In the genomic region with DNA sequence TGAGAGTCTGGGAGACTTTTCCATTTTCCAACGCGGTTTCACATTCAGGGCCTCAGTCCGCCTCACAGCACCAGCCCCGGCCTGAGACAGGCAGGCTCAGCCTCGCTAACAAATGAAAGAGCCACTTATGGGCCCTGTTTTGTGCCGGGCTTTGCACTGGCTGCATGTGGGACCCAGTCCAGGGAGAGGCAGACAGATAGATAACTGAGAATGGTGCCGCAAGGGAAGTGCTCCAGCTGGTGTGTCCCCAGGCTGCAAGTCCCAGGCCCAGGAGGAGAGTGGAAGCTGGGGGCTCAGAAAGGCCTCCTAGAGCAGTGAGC, we compare ENCODE assay signal across 15 cellular contexts. TPM values are rescaled to one million over a fixed set of nuclear protein-coding genes. Genes with fewer than 3 reads are reported as not detected.
DNase-seq lines count a peak whose midpoint lies in the region; ATAC-seq and TF ChIP-seq lines count a peak whose summit lies in the region.
"Had no signal": no experiment of that assay in that cellular context is flagged by ENCODE, and none has a peak within 500 bp of the region (broad histone marks: within the 10 kb centered on the region; RNA-seq: fewer than 3 reads in every experiment).

No MANE protein-coding gene starts in this region.

- peak overlapping the region in 3 of 5 experiments; percentile 33 to 53 (median 44) for H3K27ac Mint-ChIP-seq in brain
- H3K27ac Mint-ChIP-seq in progenitor cell of endocrine pancreas: no peak overlapping the region
- H3K27ac Mint-ChIP-seq: activated CD4-positive, alpha-beta T cell treated with anti-CD3 and anti-CD28 coated beads, Interleukin-2, amount 10 ng/mL, durations not matched to agents 24 days and 14 days; activated naive CD8-positive, alpha-beta T cell treated with anti-CD3 and anti-CD28 coated beads, Interleukin-2, amount 50 U/mL, for 24 hours had no signal

- intact Hi-C loops in left ventricle myocardium superior (cut with micrococcal nuclease): no loop called here

- no peaks in the 10 kb centered on the region for H3K36me3 Mint-ChIP-seq in brain
- no peaks in the 10 kb centered on the region for H3K36me3 Mint-ChIP-seq in progenitor cell of endocrine pancreas (ENCODE audit: insufficient read depth)

- H3K9me3 Mint-ChIP-seq in brain: peaks cover 0 to 5% (median 0%) of the 10 kb centered on the region in 5 experiments
- no peaks in the 10 kb centered on the region for H3K9me3 Mint-ChIP-seq in progenitor cell of endocrine pancreas (ENCODE audit: low read depth)
- H3K9me3 Mint-ChIP-seq: activated CD4-positive, alpha-beta T cell treated with anti-CD3 and anti-CD28 coated beads, Interleukin-2, amount 10 ng/mL, durations not matched to agents 24 days and 14 days; activated naive CD8-positive, alpha-beta T cell treated with anti-CD3 and anti-CD28 coated beads, Interleukin-2, amount 50 U/mL, for 24 hours had no signal

- peaks cover 3% of the 10 kb centered on the region for H3K27me3 Mint-ChIP-seq in brain
- H3K27me3 Mint-ChIP-seq in progenitor cell of endocrine pancreas: no peaks in the 10 kb centered on the region
- H3K27me3 Mint-ChIP-seq: activated naive CD8-positive, alpha-beta T cell treated with anti-CD3 and anti-CD28 coated beads, Interleukin-2, amount 50 U/mL, for 24 hours had no signal

- DNase-seq in ELF-1 (ENCODE audit: low read depth, low spot score) (peak; percentile 11), left ventricle myocardium superior (peak; percentile 34), progenitor cell of endocrine pancreas (ENCODE audit: low spot score, unreplicated experiment) (peak; percentile 6), NCI-H128 (lab: John Stamatoyannopoulos, UW; ENCODE audit: unreplicated experiment) (no peak), COLO668 (lab: John Stamatoyannopoulos, UW; ENCODE audit: unreplicated experiment) (no peak), NCI-H2081 treated with DMSO at 0.1 percent for 48 hours (lab: John Stamatoyannopoulos, UW) (no peak)
- DNase-seq: activated CD4-positive, alpha-beta T cell treated with anti-CD3 and anti-CD28 coated beads, Interleukin-2, amount 10 ng/mL, durations not matched to agents 24 days and 14 days; activated naive CD8-positive, alpha-beta T cell treated with anti-CD3 and anti-CD28 coated beads, Interleukin-2, amount 50 U/mL, for 24 hours; MM.1S; NK-92 treated with Interleukin-12 subunit alpha and Interleukin-12 subunit beta, amount 100 ng/mL, for 24 hours had no signal

- H3K4me3 Mint-ChIP-seq in brain: no peak overlapping the region
- no peak overlapping the region for H3K4me3 Mint-ChIP-seq in progenitor cell of endocrine pancreas (ENCODE audit: low read depth)
- H3K4me3 Mint-ChIP-seq: activated CD4-positive, alpha-beta T cell treated with anti-CD3 and anti-CD28 coated beads, Interleukin-2, amount 10 ng/mL, durations not matched to agents 24 days and 14 days; activated naive CD8-positive, alpha-beta T cell treated with anti-CD3 and anti-CD28 coated beads, Interleukin-2, amount 50 U/mL, for 24 hours had no signal

- H3K4me1 Mint-ChIP-seq in brain: peaks cover 21% of the 10 kb centered on the region
- peaks cover 6% of the 10 kb centered on the region for H3K4me1 Mint-ChIP-seq in progenitor cell of endocrine pancreas (ENCODE audit: low read depth)
- H3K4me1 Mint-ChIP-seq: activated naive CD8-positive, alpha-beta T cell treated with anti-CD3 and anti-CD28 coated beads, Interleukin-2, amount 50 U/mL, for 24 hours had no signal

- no peak for TF ChIP-seq CTCF in brain (conservative IDR thresholded peaks at IDR 0.05)
- TF ChIP-seq CTCF in progenitor cell of endocrine pancreas (IDR thresholded peaks at IDR 0.05; ENCODE audit: unreplicated experiment): no peak

- ATAC-seq in left ventricle myocardium superior (peak; percentile 74), HG02571 (IDR thresholded peaks at IDR 0.05; ENCODE audit: unreplicated experiment) (no peak)
- ATAC-seq: activated naive CD8-positive, alpha-beta T cell treated with anti-CD3 and anti-CD28 coated beads, Interleukin-2, amount 50 U/mL, for 24 hours had no signal

RNA-seq across cellular contexts. Expression of a gene that starts 26.2 kb away (rescaled TPM):
- polyA plus RNA-seq in brain (ENCODE audit: insufficient read depth, low read depth, low replicate concordance): 0.48 TPM
- total RNA-seq in left ventricle myocardium superior (5.0 TPM), progenitor cell of endocrine pancreas (0.69 and 0.91 TPM in 2 replicates)
- total RNA-seq: myocyte, renal cortical epithelial cell had no signal

RNA-seq across cellular contexts. Expression of a gene that starts 48.2 kb away (rescaled TPM):
- polyA plus RNA-seq in brain (ENCODE audit: insufficient read depth, low read depth, low replicate concordance): not detected
- total RNA-seq in left ventricle myocardium superior: not detected
- total RNA-seq in progenitor cell of endocrine pancreas: 0.29 TPM in 1 of 2 replicates, not detected in the other
- total RNA-seq: myocyte; renal cortical epithelial cell; T-helper 2 cell treated with Interferon-gamma antibody and Interleukin-4, amounts not matched to agents 100 ng/mL and 5 ng/mL, for 36 hours had no signal

RNA-seq across cellular contexts. Expression of a gene that starts 55.1 kb away (rescaled TPM):
- 3.0 TPM for polyA plus RNA-seq in brain (ENCODE audit: insufficient read depth, low read depth, low replicate concordance)
- total RNA-seq in left ventricle myocardium superior: 1.9 TPM
- total RNA-seq in progenitor cell of endocrine pancreas: 0.64 and 0.93 TPM in 2 replicates

RNA-seq across cellular contexts. Expression of a gene that starts 55.4 kb away (rescaled TPM):
- polyA plus RNA-seq in brain (ENCODE audit: insufficient read depth, low read depth, low replicate concordance): 1.5 TPM
- total RNA-seq in left ventricle myocardium superior (5.5 TPM), progenitor cell of endocrine pancreas (not detected in 2 replicates)
- total RNA-seq: myocyte had no signal

Comparison
In these comparisons a context has a peak if more than half of its experiments do, and no peak if none do; other contexts are left out.
1. DNase-seq: peak in ELF-1 (single experiment), left ventricle myocardium superior (single experiment) and progenitor cell of endocrine pancreas (single experiment); none in NCI-H128 (single experiment), COLO668 (single experiment) and NCI-H2081 treated with DMSO at 0.1 percent for 48 hours (single experiment).